Comparison of ENCODE assay signal across 21 cellular contexts in genomic region chr1:85375422-85375934, GRCh38.
DNase-seq lines count a peak whose midpoint lies in the region; ATAC-seq and TF ChIP-seq lines count a peak whose summit lies in the region.
"Had no signal": no experiment of that assay in that cellular context is flagged by ENCODE, and none has a peak within 500 bp of the region (broad histone marks: within the 10 kb centered on the region; RNA-seq: fewer than 3 reads in every experiment).

No MANE protein-coding gene starts in this region.

- peaks cover 6% of the 10 kb centered on the region for H3K4me1 Mint-ChIP-seq in endodermal cell
- peaks cover 40% of the 10 kb centered on the region for H3K4me1 Mint-ChIP-seq in nephron
- H3K4me1 Mint-ChIP-seq in activated CD4-positive, alpha-beta T cell treated with anti-CD3 and anti-CD28 coated beads, Interleukin-2, amount 10 ng/mL, durations not matched to agents 7 days and 5 days, result no peaks in the 10 kb centered on the region

- no peak for ATAC-seq in RWPE2 (ENCODE audit: low read depth)
- ATAC-seq: GM12878, GM23338, HCT116 had no signal

- in situ Hi-C loops in ACHN (cut with HindIII; ENCODE audit: low pct_ligation_motif_present, low pct_unique_long_range_greater_than_20kb, low sequenced_read_pairs), result loop anchor here (25.0 kb wide), 1 partner anchor 112 kb away; no protein-coding TSS in a partner anchor

- H3K9me3 ChIP-seq in RWPE2 (ENCODE audit: severe bottlenecking) (no peaks in the 10 kb centered on the region), endodermal cell (ENCODE audit: control insufficient read depth, low read length) (no peaks in the 10 kb centered on the region)
- H3K9me3 ChIP-seq: Caco-2 had no signal

- H3K27ac Mint-ChIP-seq in endodermal cell (no peak overlapping the region), nephron (peak overlapping the region; percentile 72 to 87 (median 80))
- H3K27ac Mint-ChIP-seq in activated CD4-positive, alpha-beta T cell treated with anti-CD3 and anti-CD28 coated beads, Interleukin-2, amount 10 ng/mL, durations not matched to agents 7 days and 5 days, result no peak overlapping the region
- H3K27ac Mint-ChIP-seq: CD4-positive, alpha-beta T cell; GM23338 had no signal

- H3K4me1 ChIP-seq in RWPE2 (ENCODE audit: insufficient read depth, poor library complexity, severe bottlenecking) (peaks cover 39% of the 10 kb centered on the region), endodermal cell (ENCODE audit: control insufficient read depth, insufficient read depth, low read length) (no peaks in the 10 kb centered on the region)
- H3K4me1 ChIP-seq: Caco-2 had no signal

- DNase-seq in ACHN (peak; percentile 28), RWPE2 (ENCODE audit: low spot score) (no peak), endodermal cell (no peak), iPS-NIHi11 (ENCODE audit: low spot score) (no peak), SKM-1 treated with dmso at 0.1 percent for 144 hours (lab: John Stamatoyannopoulos, UW; ENCODE audit: unreplicated experiment) (no peak), NCI-H187 treated with DMSO at 0.1 percent for 48 hours (lab: John Stamatoyannopoulos, UW) (no peak)
- no peak for DNase-seq in activated CD4-positive, alpha-beta T cell treated with anti-CD3 and anti-CD28 coated beads, Interleukin-2, amount 10 ng/mL, durations not matched to agents 7 days and 5 days
- DNase-seq: Caco-2; CD4-positive, alpha-beta T cell; GF-D8; KBM-7; NCI-H1105; NCI-H1694 treated with DMSO at 0.1 percent for 48 hours; NCI-H2107; NCI-H510A treated with DMSO at 0.1 percent for 48 hours; NCI-H774 had no signal

- H3K9me3 Mint-ChIP-seq in endodermal cell (no peaks in the 10 kb centered on the region), nephron (no peaks in the 10 kb centered on the region)
- H3K9me3 Mint-ChIP-seq in activated CD4-positive, alpha-beta T cell treated with anti-CD3 and anti-CD28 coated beads, Interleukin-2, amount 10 ng/mL, durations not matched to agents 7 days and 5 days, result no peaks in the 10 kb centered on the region
- H3K9me3 Mint-ChIP-seq: CD4-positive, alpha-beta T cell; GM23338 had no signal

- H3K27me3 ChIP-seq in RWPE2 (ENCODE audit: insufficient read depth, poor library complexity, severe bottlenecking) (no peaks in the 10 kb centered on the region), endodermal cell (ENCODE audit: control insufficient read depth, insufficient read depth, low read length, poor library complexity, severe bottlenecking) (no peaks in the 10 kb centered on the region)

- POLR2A ChIA-PET in activated CD4-positive, alpha-beta T cell treated with anti-CD3 and anti-CD28 coated beads, Interleukin-2, amount 10 ng/mL, durations not matched to agents 7 days and 5 days (lab: Charles Lee), result no interaction called here

- H3K27me3 Mint-ChIP-seq in endodermal cell (ENCODE audit: insufficient read depth), result no peaks in the 10 kb centered on the region
- no peaks in the 10 kb centered on the region for H3K27me3 Mint-ChIP-seq in nephron (ENCODE audit: low read depth)
- H3K27me3 Mint-ChIP-seq in activated CD4-positive, alpha-beta T cell treated with anti-CD3 and anti-CD28 coated beads, Interleukin-2, amount 10 ng/mL, durations not matched to agents 7 days and 5 days, result peaks cover 19% of the 10 kb centered on the region

- no peaks in the 10 kb centered on the region for H3K36me3 ChIP-seq in RWPE2 (ENCODE audit: low read depth)
- no peaks in the 10 kb centered on the region for H3K36me3 ChIP-seq in endodermal cell (ENCODE audit: control insufficient read depth, insufficient read depth, low read length)

- H3K9ac ChIP-seq in endodermal cell (ENCODE audit: extremely low read depth, low read length, poor library complexity, severe bottlenecking), result no peak overlapping the region

- TF ChIP-seq CTCF in RWPE2 (IDR thresholded peaks at IDR 0.05; ENCODE audit: poor library complexity, severe bottlenecking), result no peak
- no peak for TF ChIP-seq CTCF in endodermal cell (conservative IDR thresholded peaks at IDR 0.05)
- no peak for TF ChIP-seq CTCF in nephron (IDR thresholded peaks at IDR 0.05; ENCODE audit: unreplicated experiment in 3 of 3)

- 67 to 88% methylated on average over 1 to 2 of the region's 2 CpGs for WGBS in endodermal cell (ENCODE audit: insufficient coverage in 1 of 2, insufficient read length in 1 of 2), 2 experiments

- H3K27ac ChIP-seq in RWPE2 (ENCODE audit: poor library complexity, severe bottlenecking) (peak overlapping the region; percentile 83), endodermal cell (ENCODE audit: low read depth, low read length) (peak overlapping the region; percentile 29)
- H3K27ac ChIP-seq: RWPE1 had no signal

- H3K36me3 Mint-ChIP-seq in endodermal cell (ENCODE audit: low read depth), result no peaks in the 10 kb centered on the region
- no peaks in the 10 kb centered on the region for H3K36me3 Mint-ChIP-seq in nephron (ENCODE audit: low read depth)
- H3K36me3 Mint-ChIP-seq in activated CD4-positive, alpha-beta T cell treated with anti-CD3 and anti-CD28 coated beads, Interleukin-2, amount 10 ng/mL, durations not matched to agents 7 days and 5 days (ENCODE audit: low read depth), result no peaks in the 10 kb centered on the region

- H3K4me3 ChIP-seq in RWPE2 (ENCODE audit: severe bottlenecking), result no peak overlapping the region
- H3K4me3 ChIP-seq in endodermal cell (ENCODE audit: low read length), result no peak overlapping the region
- H3K4me3 ChIP-seq: GM12878, GM23338 had no signal

- H3K4me3 Mint-ChIP-seq in endodermal cell, result no peak overlapping the region
- no peak overlapping the region for H3K4me3 Mint-ChIP-seq in nephron
- H3K4me3 Mint-ChIP-seq in activated CD4-positive, alpha-beta T cell treated with anti-CD3 and anti-CD28 coated beads, Interleukin-2, amount 10 ng/mL, durations not matched to agents 7 days and 5 days, result no peak overlapping the region
- H3K4me3 Mint-ChIP-seq: CD4-positive, alpha-beta T cell; GM23338 had no signal

- CTCF ChIA-PET in activated CD4-positive, alpha-beta T cell treated with anti-CD3 and anti-CD28 coated beads, Interleukin-2, amount 10 ng/mL, durations not matched to agents 7 days and 5 days (lab: Charles Lee), result no interaction called here

Comparison
In these comparisons a context has a peak if more than half of its experiments do, and no peak if none do; other contexts are left out.
1. H3K27ac Mint-ChIP-seq: peak in nephron (3 of 3); none in endodermal cell (single experiment) and activated CD4-positive, alpha-beta T cell treated with anti-CD3 and anti-CD28 coated beads, Interleukin-2, amount 10 ng/mL, durations not matched to agents 7 days and 5 days (single experiment).